ENCODE assay signal across 8 cellular contexts in genomic region chr13:36736119-36736726, GRCh38.
DNase-seq lines count a peak whose midpoint lies in the region; ATAC-seq and TF ChIP-seq lines count a peak whose summit lies in the region.

No MANE protein-coding gene starts in this region.

- H3K27me3 ChIP-seq in Loucy (ENCODE audit: insufficient read depth, low read length, poor library complexity, severe bottlenecking) (no peaks in the 10 kb centered on the region), thoracic aorta (replicated peaks; ENCODE audit: insufficient read depth) (no peaks in the 10 kb centered on the region)

- no peaks in the 10 kb centered on the region for H3K27me3 Mint-ChIP-seq in mesothelial cell of epicardium (ENCODE audit: low read depth)

- H3K9me2 ChIP-seq in Loucy (replicated peaks; ENCODE audit: low read depth, low read length) = no peaks in the 10 kb centered on the region

- H3K27ac Mint-ChIP-seq in mesothelial cell of epicardium = no peak overlapping the region

- no peaks in the 10 kb centered on the region for H3K36me3 ChIP-seq in Loucy (ENCODE audit: insufficient read depth, low read length)
- H3K36me3 ChIP-seq in thoracic aorta = no peaks in the 10 kb centered on the region

- H3K4me1 Mint-ChIP-seq in mesothelial cell of epicardium = no peaks in the 10 kb centered on the region

- H4K20me1 ChIP-seq in Loucy (ENCODE audit: insufficient read depth, low read length, poor library complexity, severe bottlenecking) = no peaks in the 10 kb centered on the region

- H3K79me2 ChIP-seq in Loucy (ENCODE audit: insufficient read depth, low read length) = no peaks in the 10 kb centered on the region

- no peak overlapping the region for H3K27ac ChIP-seq in coronary artery
- H3K27ac ChIP-seq in thoracic aorta = no peak overlapping the region

- no peak overlapping the region for H3K9ac ChIP-seq in Loucy (ENCODE audit: low read depth, low read length, poor library complexity, severe bottlenecking)

- H3K4me1 ChIP-seq in Loucy (ENCODE audit: insufficient read depth, low read length, poor library complexity, severe bottlenecking) = no peaks in the 10 kb centered on the region
- H3K4me1 ChIP-seq in thoracic aorta (ENCODE audit: control insufficient read depth in 1 of 2, low read depth in 2 of 2) = no peaks in the 10 kb centered on the region

- H3K4me3 Mint-ChIP-seq in mesothelial cell of epicardium = no peak overlapping the region

- ATAC-seq in thoracic aorta (ENCODE audit: insufficient number of reproducible peaks, low FRiP score, low read depth) (no peak), GM21526 (IDR thresholded peaks at IDR 0.05; ENCODE audit: low FRiP score, unreplicated experiment) (no peak)

- H3K9me3 ChIP-seq in Loucy (ENCODE audit: insufficient read depth, low read depth, low read length) (no peaks in the 10 kb centered on the region), thoracic aorta (no peaks in the 10 kb centered on the region)

- H2AFZ ChIP-seq in Loucy (ENCODE audit: low read length) = no peak overlapping the region

- H3K4me2 ChIP-seq in Loucy (ENCODE audit: low read depth, low read length, poor library complexity, severe bottlenecking) = no peak overlapping the region

- no peaks in the 10 kb centered on the region for H3K36me3 Mint-ChIP-seq in mesothelial cell of epicardium

- H3K4me3 ChIP-seq in Loucy (ENCODE audit: low read length, poor library complexity, severe bottlenecking) = no peak overlapping the region
- H3K4me3 ChIP-seq in coronary artery = no peak overlapping the region
- no peak overlapping the region for H3K4me3 ChIP-seq in thoracic aorta

- peaks cover 7% of the 10 kb centered on the region for H3K9me3 Mint-ChIP-seq in mesothelial cell of epicardium

- no peaks in the 10 kb centered on the region for H3F3A ChIP-seq in Loucy (ENCODE audit: low read depth)

- DNase-seq in NCI-H510A treated with DMSO at 0.1 percent for 48 hours (lab: John Stamatoyannopoulos, UW) (peak; percentile 32), NCI-H510A (lab: John Stamatoyannopoulos, UW) (no peak), SKM-1 treated with dmso at 0.1 percent for 144 hours (lab: John Stamatoyannopoulos, UW; ENCODE audit: unreplicated experiment) (peak; percentile 50), coronary artery (ENCODE audit: low spot score) (no peak), mesothelial cell of epicardium (ENCODE audit: low spot score in 2 of 2, unreplicated experiment in 2 of 2) (peak; percentile 33 to 60), thoracic aorta (ENCODE audit: low spot score) (no peak)

- peak; percentile 80 for TF ChIP-seq CTCF in Loucy (conservative IDR thresholded peaks at IDR 0.05; ENCODE audit: low read length)
- TF ChIP-seq CTCF in coronary artery (IDR thresholded peaks at IDR 0.05) = peak; percentile 37
- TF ChIP-seq CTCF in mesothelial cell of epicardium (IDR thresholded peaks at IDR 0.05; ENCODE audit: unreplicated experiment) = peak; percentile 99
- TF ChIP-seq CTCF in thoracic aorta (IDR thresholded peaks at IDR 0.05) = peak; percentile 71

Comparison
In these comparisons a context has a peak if more than half of its experiments do, and no peak if none do; other contexts are left out.
1. DNase-seq: peak in NCI-H510A treated with DMSO at 0.1 percent for 48 hours (single experiment), SKM-1 treated with dmso at 0.1 percent for 144 hours (single experiment) and mesothelial cell of epicardium (2 of 2); none in NCI-H510A (single experiment), coronary artery (single experiment) and thoracic aorta (single experiment).
2. CTCF ChIP-seq: peak in every context shown above with its lines; median percentile 99 in mesothelial cell of epicardium; 80 in Loucy; 71 in thoracic aorta; 37 in coronary artery.